Comparison of ENCODE assay signal across 10 cellular contexts in the genomic region with DNA sequence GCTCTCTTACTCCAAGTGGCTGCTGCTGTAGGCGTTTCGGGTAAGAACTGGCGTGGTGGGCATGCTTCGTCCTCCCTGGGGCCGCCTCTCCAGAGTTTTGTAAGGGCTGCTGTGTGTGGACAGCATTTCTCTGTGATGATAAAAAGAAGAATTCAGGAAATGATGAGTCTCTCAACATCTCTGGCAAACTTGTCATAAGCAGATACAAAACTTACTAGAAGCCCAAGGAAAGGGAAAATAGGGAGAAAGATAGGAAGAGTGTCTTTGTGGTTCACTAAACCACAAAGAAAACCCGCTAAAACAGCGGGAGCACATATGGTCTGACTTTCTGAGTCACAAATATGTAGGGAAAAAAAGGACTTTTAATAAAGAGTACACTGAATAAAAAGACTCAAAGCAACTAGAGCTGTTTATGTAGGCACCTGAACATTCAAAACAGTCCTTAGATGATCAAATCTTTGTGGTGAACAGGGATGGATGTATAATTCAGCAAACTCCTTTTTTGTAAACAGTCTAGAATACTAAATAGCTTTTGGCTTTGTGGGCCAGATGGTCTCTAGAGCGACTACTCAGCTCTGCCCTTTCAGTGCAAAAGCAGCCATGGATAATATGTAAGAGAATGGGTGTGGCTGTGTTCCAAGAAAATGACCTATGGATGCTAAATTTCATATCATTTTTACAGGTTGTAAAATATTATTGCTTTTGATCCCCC.
DNase-seq lines count a peak whose midpoint lies in the region; ATAC-seq and TF ChIP-seq lines count a peak whose summit lies in the region.
"Had no signal": no experiment of that assay in that cellular context is flagged by ENCODE, and none has a peak within 500 bp of the region (broad histone marks: within the 10 kb centered on the region; RNA-seq: fewer than 3 reads in every experiment).

No MANE protein-coding gene starts in this region.

- no peak for TF ChIP-seq RAD21 in IMR-90 (IDR thresholded peaks at IDR 0.05; ENCODE audit: low read length)

- H3K36me3 Mint-ChIP-seq in Calu3 (ENCODE audit: insufficient read depth, unreplicated experiment), result peaks cover 56% of the 10 kb centered on the region
- H3K36me3 Mint-ChIP-seq in neural crest cell (ENCODE audit: low read depth), result peaks cover 36% of the 10 kb centered on the region

- H3K56ac ChIP-seq in IMR-90 (ENCODE audit: extremely low read depth, insufficient read depth, low read length), result no peak overlapping the region

- CTCF ChIA-PET in Calu3 (lab: Charles Lee), result interaction anchor here (0.5 to 1.5 kb wide), 6 partner anchors 16 to 67 kb away, joined by 4 to 9 read pairs (median 5); no protein-coding TSS in a partner anchor
- CTCF ChIA-PET in IMR-90 (lab: Yijun Ruan, JAX), result interaction anchor here (0.7 to 1.8 kb wide), 7 partner anchors 11 to 125 kb away, joined by 3 to 6 read pairs (median 3); no protein-coding TSS in a partner anchor

- no peak overlapping the region for H4K5ac ChIP-seq in IMR-90 (ENCODE audit: low read depth, low read length)

- H2BK5ac ChIP-seq in IMR-90 (ENCODE audit: low read depth, low read length, poor library complexity, severe bottlenecking), result no peak overlapping the region

- in situ Hi-C loops in IMR-90 (cut with MboI; ENCODE audit: low sequenced_read_pairs), result no loop called here

- no peak for TF ChIP-seq POLR2A in IMR-90 (IDR thresholded peaks at IDR 0.05; ENCODE audit: low read depth, low read length)

- H3K27me3 Mint-ChIP-seq in Calu3 (ENCODE audit: unreplicated experiment) (no peaks in the 10 kb centered on the region), neural crest cell (ENCODE audit: low read depth) (no peaks in the 10 kb centered on the region)

- no peaks in the 10 kb centered on the region for H4K20me1 ChIP-seq in IMR-90 (ENCODE audit: insufficient read depth, low read length)

- ATAC-seq in IMR-90 (ENCODE audit: low read depth), result peak; percentile 73
- no peak for ATAC-seq in HG02938 (IDR thresholded peaks at IDR 0.05; ENCODE audit: unreplicated experiment)

- H3K14ac ChIP-seq in IMR-90 (replicated peaks; ENCODE audit: low read depth, low read length), result no peak overlapping the region

- H4K8ac ChIP-seq in IMR-90 (ENCODE audit: low read depth in 2 of 2, low read length in 2 of 2), result peak overlapping the region in 1 of 2 experiments; percentile 44; a peak in 2 of 4 replicates

- no peaks in the 10 kb centered on the region for H3K27me3 ChIP-seq in IMR-90 (ENCODE audit: control insufficient read depth, insufficient read depth, low read length)

- TF ChIP-seq CTCF in Calu3 (IDR thresholded peaks at IDR 0.05; ENCODE audit: unreplicated experiment) (no peak), IMR-90 (conservative IDR thresholded peaks at IDR 0.05; ENCODE audit: low read depth, low read length) (no peak), choroid plexus epithelial cell (conservative IDR thresholded peaks at IDR 0.05; ENCODE audit: low read depth, low read length) (no peak), neural crest cell (conservative IDR thresholded peaks at IDR 0.05) (no peak)

- no peak overlapping the region for H2AK5ac ChIP-seq in IMR-90 (ENCODE audit: low read depth, low read length)

- no peak overlapping the region for H2BK15ac ChIP-seq in IMR-90 (ENCODE audit: low read depth, low read length)

- H3K27ac ChIP-seq in IMR-90 (ENCODE audit: insufficient read depth, low read length), result no peak overlapping the region

- intact Hi-C loops in Calu3 (cut with micrococcal nuclease; ENCODE audit: unreplicated experiment), result loop anchor here (5.0 kb wide), 1 partner anchor 45 kb away; no protein-coding TSS in a partner anchor
- intact Hi-C loops in IMR-90 (cut with micrococcal nuclease), result no loop called here
- intact Hi-C loops in posterior vena cava (cut with DNase I), result no loop called here

- H3K9me3 Mint-ChIP-seq in Calu3 (ENCODE audit: low read depth, unreplicated experiment), result no peaks in the 10 kb centered on the region
- no peaks in the 10 kb centered on the region for H3K9me3 Mint-ChIP-seq in neural crest cell

- no peaks in the 10 kb centered on the region for H3K9me1 ChIP-seq in IMR-90 (ENCODE audit: insufficient read depth, low read length)

- no peak overlapping the region for H2BK120ac ChIP-seq in IMR-90 (ENCODE audit: low read depth, low read length)

- no peak overlapping the region; the same call in 1 of the 2 replicates for H2BK20ac ChIP-seq in IMR-90 (ENCODE audit: low read depth, low read length)

- H3K4ac ChIP-seq in IMR-90 (ENCODE audit: low read depth, low read length), result no peak overlapping the region

- H2AK9ac ChIP-seq in IMR-90 (replicated peaks; ENCODE audit: low read depth, low read length, poor library complexity), result no peak overlapping the region

- no peaks in the 10 kb centered on the region for H3K79me1 ChIP-seq in IMR-90 (ENCODE audit: low read depth in 1 of 2, low read length in 2 of 2)

- no peak overlapping the region for H4K91ac ChIP-seq in IMR-90 (ENCODE audit: insufficient read depth, low read depth, low read length)

- H3K23ac ChIP-seq in IMR-90 (ENCODE audit: low read depth, low read length), result no peak overlapping the region

- dilution Hi-C loops in IMR-90 (cut with HindIII; ENCODE audit: low sequenced_read_pairs, unreplicated experiment), result no loop called here

- H3K4me1 ChIP-seq in IMR-90 (ENCODE audit: control insufficient read depth, insufficient read depth, low read length), result peaks cover 4% of the 10 kb centered on the region

- POLR2A ChIA-PET in IMR-90 (lab: Charles Lee; ENCODE audit: unreplicated experiment), result interaction anchor here (0.6 to 0.8 kb wide), 4 partner anchors 9 to 176 kb away, joined by 3 to 7 read pairs (median 6); no protein-coding TSS in a partner anchor

- no peaks in the 10 kb centered on the region for H3K9me3 ChIP-seq in IMR-90 (ENCODE audit: control insufficient read depth, insufficient read depth, low read length)

- BruUV-seq in Calu3 (replicated peaks; lab: Mats Ljungman, UMichigan) (no TSS peak), IMR-90 (replicated peaks; lab: Mats Ljungman, UMichigan) (no TSS peak)

- no peaks in the 10 kb centered on the region for H3K36me3 ChIP-seq in IMR-90 (ENCODE audit: control insufficient read depth, insufficient read depth, low read length)

- DNase-seq in Calu3 (no peak), IMR-90 (peak; percentile 81), choroid plexus epithelial cell (ENCODE audit: low read depth) (peak; percentile 92), neural crest cell (ENCODE audit: low read depth, low spot score) (no peak), GF-D8 (lab: John Stamatoyannopoulos, UW) (no peak), NCI-H446 treated with DMSO at 0.1 percent for 48 hours (lab: John Stamatoyannopoulos, UW) (no peak), posterior vena cava (ENCODE audit: low spot score) (no peak)
- DNase-seq: activated CD4-positive, alpha-beta T cell treated with anti-CD3 and anti-CD28 coated beads, Interleukin-2, amount 50 U/mL, for 4 hours had no signal

- peaks cover 43% of the 10 kb centered on the region for H3K4me1 Mint-ChIP-seq in Calu3 (ENCODE audit: low read depth, unreplicated experiment)
- peaks cover 31% of the 10 kb centered on the region for H3K4me1 Mint-ChIP-seq in neural crest cell

- H3K4me2 ChIP-seq in IMR-90 (ENCODE audit: low read depth, low read length), result peak overlapping the region; percentile 14; the same call in 1 of the 2 replicates

- peak overlapping the region; percentile 73 for H2AFZ ChIP-seq in IMR-90 (replicated peaks; ENCODE audit: low read length, poor library complexity)

- H3K4me3 Mint-ChIP-seq in Calu3 (ENCODE audit: low read depth, unreplicated experiment) (no peak overlapping the region), neural crest cell (peak overlapping the region; percentile 79)

- H3K27ac Mint-ChIP-seq in Calu3 (ENCODE audit: unreplicated experiment) (peak overlapping the region; percentile 97), neural crest cell (ENCODE audit: unreplicated experiment) (peak overlapping the region; percentile 90)

- WGBS in IMR-90 (ENCODE audit: extremely low coverage in 2 of 2, insufficient read length in 1 of 2), 2 experiments, result no CpG with 5 or more reads among the region's 8 CpGs

- no peak overlapping the region for H3K18ac ChIP-seq in IMR-90 (ENCODE audit: low read depth, low read length)

- no peak overlapping the region for H3K4me3 ChIP-seq in IMR-90 (ENCODE audit: insufficient read depth, low read depth, low read length)
- H3K4me3 ChIP-seq in choroid plexus epithelial cell (ENCODE audit: low read depth, low read length), result no peak overlapping the region
- H3K4me3 ChIP-seq: lung had no signal

- no peak overlapping the region for H3K9ac ChIP-seq in IMR-90 (ENCODE audit: low read depth, low read length)

TF ChIP-seq in IMR-90, 13 proteins besides CTCF, POLR2A, EP300 and RAD21:
- TF ChIP-seq MAFK (IDR thresholded peaks at IDR 0.05; ENCODE audit: low read depth, low read length) (no peak), CHD1 (IDR thresholded peaks at IDR 0.05; ENCODE audit: low read depth, low read length) (no peak), BHLHE40 (IDR thresholded peaks at IDR 0.05; ENCODE audit: low read depth, low read length) (no peak), SMC3 (IDR thresholded peaks at IDR 0.05; ENCODE audit: low read depth, low read length) (no peak), CEBPB (IDR thresholded peaks at IDR 0.05; ENCODE audit: low read depth, low read length) (no peak), RFX5 (IDR thresholded peaks at IDR 0.05; ENCODE audit: low read depth, low read length) (no peak), MXI1 (IDR thresholded peaks at IDR 0.05; ENCODE audit: borderline replicate concordance, low read depth, low read length) (no peak)

Comparison
In these comparisons a context has a peak if more than half of its experiments do, and no peak if none do; other contexts are left out.
1. DNase-seq: peak in IMR-90 (single experiment) and choroid plexus epithelial cell (single experiment); none in Calu3 (single experiment), neural crest cell (single experiment), GF-D8 (single experiment), NCI-H446 treated with DMSO at 0.1 percent for 48 hours (single experiment) and posterior vena cava (single experiment).